9 cellular contexts compared by ENCODE assay signal in the genomic region with DNA sequence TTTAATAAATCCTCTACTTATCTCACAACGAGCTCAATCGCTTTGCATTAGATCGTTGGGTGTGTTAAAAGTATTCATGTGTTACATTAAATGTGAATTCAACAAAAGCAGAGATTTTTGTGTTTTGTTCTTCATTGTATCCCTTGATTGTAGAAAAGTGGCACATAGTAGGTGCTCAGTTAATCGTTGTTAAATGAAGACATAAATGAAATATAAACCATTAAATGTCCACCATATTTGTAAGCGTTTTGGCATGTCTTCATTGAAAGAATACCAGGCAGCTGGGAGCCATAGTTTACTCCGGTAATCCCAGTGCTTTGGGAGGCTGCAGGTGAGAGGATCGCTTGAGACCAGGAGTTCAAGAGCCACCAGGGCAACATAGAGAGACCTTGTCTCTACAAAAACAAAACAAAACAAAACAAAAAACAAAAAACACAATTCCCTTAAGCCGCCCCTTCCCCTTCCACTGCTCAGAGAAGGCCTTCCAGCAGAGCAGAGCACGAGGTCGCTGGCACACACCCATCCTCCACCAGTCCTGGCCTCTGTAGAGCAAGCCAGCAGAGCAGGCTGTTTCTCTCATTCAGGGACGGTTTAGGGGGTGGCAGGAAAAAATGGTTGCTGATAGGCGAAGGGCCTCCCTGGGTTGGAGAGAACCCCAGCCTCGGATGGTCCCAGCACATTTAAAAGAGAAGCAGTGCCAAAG. TPM values are rescaled to one million over a fixed set of nuclear protein-coding genes. Genes with fewer than 3 reads are reported as not detected.
DNase-seq lines count a peak whose midpoint lies in the region; ATAC-seq and TF ChIP-seq lines count a peak whose summit lies in the region.
"Had no signal": no experiment of that assay in that cellular context is flagged by ENCODE, and none has a peak within 500 bp of the region (broad histone marks: within the 10 kb centered on the region; RNA-seq: fewer than 3 reads in every experiment).

No MANE protein-coding gene starts in this region.

- intact Hi-C loops in dorsolateral prefrontal cortex (cut with DNase I), result loop anchor here (2.0 to 10.0 kb wide), 4 partner anchors 45 to 461 kb away; a partner anchor contains a TSS

- CTCF ChIA-PET in AG04449 (lab: Yijun Ruan, JAX), result interaction anchor here (0.6 to 5.6 kb wide), 29 partner anchors 8 to 229 kb away, joined by 3 to 69 read pairs (median 5); no protein-coding TSS in a partner anchor

- TF ChIP-seq CTCF in AG04449 (IDR thresholded peaks at IDR 0.05; ENCODE audit: insufficient read depth, low read length, missing control alignments) (no peak), dorsolateral prefrontal cortex (IDR thresholded peaks at IDR 0.05 in 54 of 56, conservative IDR thresholded peaks at IDR 0.05 in 2 of 56; ENCODE audit: low read depth in 1 of 56, partially characterized antibody in 56 of 56) (no peak)

- H3K9me3 ChIP-seq in SJCRH30 (replicated peaks) (no peaks in the 10 kb centered on the region), muscle layer of colon (ENCODE audit: low read length) (no peaks in the 10 kb centered on the region)
- H3K9me3 ChIP-seq: neutrophil had no signal

- H3K9ac ChIP-seq in muscle layer of colon (ENCODE audit: low read length), result no peak overlapping the region

- POLR2A ChIA-PET in AG04449 (lab: Yijun Ruan, JAX), result interaction anchor here (1.2 to 3.2 kb wide), 3 partner anchors 27 to 76 kb away, joined by 5 to 13 read pairs (median 7); no protein-coding TSS in a partner anchor

- DNase-seq in AG04449 (ENCODE audit: low read depth, low spot score), result no peak
- peak in 1 of 2 experiments; percentile 44 for DNase-seq in SJCRH30
- DNase-seq in dorsolateral prefrontal cortex, result peak in 1 of 10 donors; percentile 30
- DNase-seq in glomerular visceral epithelial cell (ENCODE audit: extremely low spot score), result no peak
- DNase-seq in inferior parietal cortex (ENCODE audit: extremely low spot score), result no peak

- peak overlapping the region; percentile 75 for H3K27ac ChIP-seq in SJCRH30
- H3K27ac ChIP-seq in dorsolateral prefrontal cortex, result peak overlapping the region in 36 of 59 donors; percentile 1 to 94 (median 86)
- H3K27ac ChIP-seq in muscle layer of colon (ENCODE audit: low read depth, low read length), result peak overlapping the region; percentile 97

- H3K27me3 ChIP-seq in SJCRH30, result no peaks in the 10 kb centered on the region
- H3K27me3 ChIP-seq in dorsolateral prefrontal cortex, result no peaks in the 10 kb centered on the region
- H3K27me3 ChIP-seq in muscle layer of colon (ENCODE audit: control insufficient read depth in 1 of 2, insufficient read depth in 2 of 2, low read length in 2 of 2), result no peaks in the 10 kb centered on the region
- H3K27me3 ChIP-seq: neutrophil had no signal

- H3K36me3 ChIP-seq in SJCRH30 (no peaks in the 10 kb centered on the region), muscle layer of colon (ENCODE audit: insufficient read depth, low read length) (no peaks in the 10 kb centered on the region)
- H3K36me3 ChIP-seq: neutrophil had no signal

- H3K4me1 ChIP-seq in SJCRH30, result peaks cover 3% of the 10 kb centered on the region; the same call in 1 of the 2 replicates
- H3K4me1 ChIP-seq in muscle layer of colon (ENCODE audit: insufficient read depth, low read length), result peaks cover 13% of the 10 kb centered on the region

- ATAC-seq in GM18867 (IDR thresholded peaks at IDR 0.05; ENCODE audit: unreplicated experiment) (peak; percentile 37), HG03139 (IDR thresholded peaks at IDR 0.05; ENCODE audit: unreplicated experiment) (peak; percentile 23)

- peak overlapping the region; percentile 80 for H3K4me3 ChIP-seq in AG04449 (ENCODE audit: low read depth, low read length)
- H3K4me3 ChIP-seq in SJCRH30, result peak overlapping the region; percentile 83
- H3K4me3 ChIP-seq in dorsolateral prefrontal cortex, result peak overlapping the region; percentile 46 to 94 (median 80)
- H3K4me3 ChIP-seq in muscle layer of colon (ENCODE audit: low read depth in 1 of 2, low read length in 2 of 2), result peak overlapping the region; percentile 72 to 83

RNA-seq across cellular contexts. Expression of a gene that starts 0.7 kb away (rescaled TPM):
- 44.7 and 62.3 TPM in 2 replicates for total RNA-seq in SJCRH30 (2014; rRNA removed; shearing (Covaris generic))
- 100 to 1,000 TPM; 104 to 179 (median 138) TPM for total RNA-seq in dorsolateral prefrontal cortex

RNA-seq across cellular contexts. Expression of a gene that starts 1.4 kb away (rescaled TPM):
- not detected in 2 replicates for total RNA-seq in SJCRH30 (2014; rRNA removed; shearing (Covaris generic))
- 1 to 10 TPM in 6 of 120 experiments, under 1 TPM in 41, not detected in 73; 0.26 to 2.4 (median 0.57) TPM for total RNA-seq in dorsolateral prefrontal cortex
